Comparison of ENCODE assay signal across 1 cellular context in genomic region chr9:136244776-136245193, GRCh38.
TF ChIP-seq lines count a peak whose summit lies in the region.

No MANE protein-coding gene starts in this region.

TF ChIP-seq in HCT116, 20 proteins besides CTCF, POLR2A, EP300 and RAD21 (continued from another document):
- TF ChIP-seq ATF3 (IDR thresholded peaks at IDR 0.05): no peak
- no peak for TF ChIP-seq SRF (IDR thresholded peaks at IDR 0.05; ENCODE audit: low read depth)
- no peak for TF ChIP-seq MAX (IDR thresholded peaks at IDR 0.05)
- TF ChIP-seq ZNF274 (IDR thresholded peaks at IDR 0.05; ENCODE audit: low read depth, low read length): no peak
- no peak for TF ChIP-seq EZH2phosphoT487 (IDR thresholded peaks at IDR 0.05; ENCODE audit: borderline replicate concordance)
- TF ChIP-seq EGR1 (IDR thresholded peaks at IDR 0.05; ENCODE audit: low read depth): no peak
- no peak for TF ChIP-seq ELF1 (IDR thresholded peaks at IDR 0.05; ENCODE audit: borderline replicate concordance, low read depth)
- TF ChIP-seq SIN3A (IDR thresholded peaks at IDR 0.05; ENCODE audit: low read depth): no peak
TF ChIP-seq in HCT116: peak in this region for 0.
